In genomic region chr3:71973337-71974030, GRCh38 we compare ENCODE assay signal across 18 cellular contexts.
DNase-seq lines count a peak whose midpoint lies in the region; ATAC-seq, FAIRE-seq and TF ChIP-seq lines count a peak whose summit lies in the region.
"Had no signal": no experiment of that assay in that cellular context is flagged by ENCODE, and none has a peak within 500 bp of the region (broad histone marks: within the 10 kb centered on the region; RNA-seq: fewer than 3 reads in every experiment).

No MANE protein-coding gene starts in this region.

- peak; percentile 29 for ATAC-seq in GM18511 (IDR thresholded peaks at IDR 0.05; ENCODE audit: unreplicated experiment)
- peak; percentile 15 for ATAC-seq in left lobe of liver
- ATAC-seq in natural killer cell treated with Interleukin-12 subunit alpha and Interleukin-12 subunit beta and Interleukin-15 and Interleukin-18, amount 100 ng/mL, for 72 hours: no peak
- ATAC-seq: activated CD8-positive, alpha-beta T cell treated with anti-CD3 and anti-CD28 coated beads, Interleukin-2, amount 10 ng/mL, durations not matched to agents 7 days and 5 days; CD8-positive, alpha-beta T cell; effector memory CD8-positive, alpha-beta T cell; gastrocnemius medialis; natural killer cell had no signal

- H3K27ac ChIP-seq in suprapubic skin (no peak overlapping the region), stomach (no peak overlapping the region)
- H3K27ac ChIP-seq: gastrocnemius medialis, thyroid gland had no signal

- H3K4me3 Mint-ChIP-seq in natural killer cell treated with Interleukin-12 subunit alpha and Interleukin-12 subunit beta and Interleukin-15 and Interleukin-18, amount 100 ng/mL, for 72 hours: no peak overlapping the region
- H3K4me3 Mint-ChIP-seq: activated CD8-positive, alpha-beta T cell treated with anti-CD3 and anti-CD28 coated beads, Interleukin-2, amount 10 ng/mL, durations not matched to agents 7 days and 5 days; brain; CD8-positive, alpha-beta T cell; effector memory CD8-positive, alpha-beta T cell; natural killer cell had no signal

- H3K4me3 ChIP-seq in suprapubic skin: no peak overlapping the region
- H3K4me3 ChIP-seq in stomach: no peak overlapping the region
- H3K4me3 ChIP-seq: gastrocnemius medialis, thyroid gland had no signal

- peaks cover 0 to 8% of the 10 kb centered on the region in 2 donors for H3K4me1 Mint-ChIP-seq in natural killer cell treated with Interleukin-12 subunit alpha and Interleukin-12 subunit beta and Interleukin-15 and Interleukin-18, amount 100 ng/mL, for 72 hours (ENCODE audit: low read depth in 2 of 2)
- H3K4me1 Mint-ChIP-seq: natural killer cell had no signal

- peaks cover 20% of the 10 kb centered on the region for H3K27me3 ChIP-seq in suprapubic skin
- H3K27me3 ChIP-seq in stomach: no peaks in the 10 kb centered on the region
- H3K27me3 ChIP-seq: thyroid gland had no signal

- 74% methylated on average over 6 of the region's 6 CpGs for WGBS in suprapubic skin
- WGBS in stomach, 5 donors: 72 to 81% (median 77%) methylated on average over 6 of the region's 6 CpGs

- H3K9me3 Mint-ChIP-seq in natural killer cell treated with Interleukin-12 subunit alpha and Interleukin-12 subunit beta and Interleukin-15 and Interleukin-18, amount 100 ng/mL, for 72 hours: no peaks in the 10 kb centered on the region
- H3K9me3 Mint-ChIP-seq: CD8-positive, alpha-beta T cell; effector memory CD8-positive, alpha-beta T cell; natural killer cell had no signal

- H3K4me1 ChIP-seq in suprapubic skin (peaks cover 5% of the 10 kb centered on the region), stomach (no peaks in the 10 kb centered on the region)
- H3K4me1 ChIP-seq: gastrocnemius medialis had no signal

- TF ChIP-seq EP300 in suprapubic skin (IDR thresholded peaks at IDR 0.05): no peak
- TF ChIP-seq EP300 in stomach (IDR thresholded peaks at IDR 0.05): no peak

- peak; percentile 1 for TF ChIP-seq CTCF in D721Med (IDR thresholded peaks at IDR 0.05; ENCODE audit: insufficient read depth, missing control alignments)
- no peak for TF ChIP-seq CTCF in suprapubic skin (IDR thresholded peaks at IDR 0.05)
- TF ChIP-seq CTCF in stomach (IDR thresholded peaks at IDR 0.05): no peak

- H3K27ac Mint-ChIP-seq in natural killer cell treated with Interleukin-12 subunit alpha and Interleukin-12 subunit beta and Interleukin-15 and Interleukin-18, amount 100 ng/mL, for 72 hours: no peak overlapping the region
- H3K27ac Mint-ChIP-seq: activated CD8-positive, alpha-beta T cell treated with anti-CD3 and anti-CD28 coated beads, Interleukin-2, amount 10 ng/mL, durations not matched to agents 7 days and 5 days; CD8-positive, alpha-beta T cell; effector memory CD8-positive, alpha-beta T cell; natural killer cell had no signal

- H3K36me3 Mint-ChIP-seq in natural killer cell treated with Interleukin-12 subunit alpha and Interleukin-12 subunit beta and Interleukin-15 and Interleukin-18, amount 100 ng/mL, for 72 hours: no peaks in the 10 kb centered on the region
- H3K36me3 Mint-ChIP-seq: brain; CD8-positive, alpha-beta T cell; natural killer cell had no signal

- H3K27me3 Mint-ChIP-seq in natural killer cell treated with Interleukin-12 subunit alpha and Interleukin-12 subunit beta and Interleukin-15 and Interleukin-18, amount 100 ng/mL, for 72 hours: peaks cover 22 to 33% of the 10 kb centered on the region in 2 donors

- FAIRE-seq in D721Med (lab: Jason Lieb, UNC): no peak

- H3K36me3 ChIP-seq in suprapubic skin (no peaks in the 10 kb centered on the region), stomach (no peaks in the 10 kb centered on the region)
- H3K36me3 ChIP-seq: gastrocnemius medialis, thyroid gland had no signal

- TF ChIP-seq POLR2A in suprapubic skin (IDR thresholded peaks at IDR 0.05) (no peak), stomach (IDR thresholded peaks at IDR 0.05) (no peak)

- intact Hi-C loops in stomach (cut with DNase I; ENCODE audit: low total_unique reads): no loop called here

- DNase-seq in D721Med (ENCODE audit: insufficient read length, low spot score) (no peak), NCI-H82 (lab: John Stamatoyannopoulos, UW) (peak; percentile 82), left lobe of liver (ENCODE audit: low spot score) (no peak), suprapubic skin (ENCODE audit: low spot score in 2 of 2) (no peak), stomach (no peak), T-helper 2 cell (no peak)
- DNase-seq in natural killer cell treated with Interleukin-12 subunit alpha and Interleukin-12 subunit beta and Interleukin-15 and Interleukin-18, amount 100 ng/mL, for 72 hours (ENCODE audit: low spot score): no peak
- DNase-seq: activated CD8-positive, alpha-beta T cell treated with anti-CD3 and anti-CD28 coated beads, Interleukin-2, amount 10 ng/mL, durations not matched to agents 7 days and 5 days; activated gamma-delta T cell treated with Interleukin-2 at 50 U/mL for 16 hours; CD8-positive, alpha-beta T cell; effector memory CD8-positive, alpha-beta T cell; natural killer cell; NCI-H446 treated with DMSO at 0.1 percent for 48 hours; SIG-M5; thyroid gland had no signal

- no peaks in the 10 kb centered on the region for H3K9me3 ChIP-seq in suprapubic skin
- no peaks in the 10 kb centered on the region for H3K9me3 ChIP-seq in stomach
- H3K9me3 ChIP-seq: gastrocnemius medialis, thyroid gland had no signal

Comparison
In these comparisons a context has a peak if more than half of its experiments do, and no peak if none do; other contexts are left out.
1. ATAC-seq: peak in GM18511 (single experiment) and left lobe of liver (single experiment); none in natural killer cell treated with Interleukin-12 subunit alpha and Interleukin-12 subunit beta and Interleukin-15 and Interleukin-18, amount 100 ng/mL, for 72 hours (0 of 2).